In the genomic region with DNA sequence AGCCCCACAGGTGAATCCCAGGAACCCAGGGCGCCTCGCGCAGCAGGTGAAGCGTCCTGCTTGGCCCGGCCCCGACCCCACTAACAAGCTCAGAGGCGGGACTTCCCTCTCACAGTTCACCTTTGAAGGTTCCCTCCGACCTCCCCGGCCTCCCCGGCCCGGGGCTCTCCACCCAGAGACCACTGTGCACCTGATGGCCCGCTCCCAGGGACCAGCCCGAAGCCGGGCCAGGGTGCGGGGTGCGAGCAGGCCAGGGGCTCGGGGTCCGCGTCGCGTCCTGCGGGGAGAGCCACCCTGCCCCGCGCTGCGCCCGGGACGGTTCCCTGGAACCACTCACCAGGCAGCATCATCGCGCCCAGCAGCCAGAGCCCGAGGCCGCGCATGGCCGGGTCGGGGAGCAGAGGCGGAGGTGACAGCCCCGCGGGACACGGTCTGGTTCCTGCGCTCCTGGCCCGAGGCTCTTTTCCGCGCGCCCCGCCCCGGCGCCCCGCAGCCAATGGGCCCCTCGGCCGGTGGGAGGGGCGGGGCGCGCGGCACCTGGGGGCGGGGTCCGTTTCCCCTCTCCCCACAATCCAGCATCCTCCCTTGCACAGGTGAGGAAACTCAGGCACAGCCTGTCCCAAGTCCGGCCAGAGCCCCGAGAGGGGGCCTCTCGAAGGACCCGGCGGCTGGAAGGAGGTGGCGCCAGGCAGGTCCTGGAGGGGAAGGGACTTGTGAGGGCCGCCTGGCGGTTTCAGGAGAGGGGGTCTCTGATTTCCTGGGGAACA, we compare ENCODE assay signal across 8 cellular contexts. TPM values are rescaled to one million over a fixed set of nuclear protein-coding genes. Genes with fewer than 3 reads are reported as not detected.
DNase-seq lines count a peak whose midpoint lies in the region; ATAC-seq and TF ChIP-seq lines count a peak whose summit lies in the region.

A gene (minus strand): TSS at position 434 of the 767 bp plus-strand sequence. CDS start 51 bp downstream, at position 383.

- H3K4me1 ChIP-seq in mesendoderm (ENCODE audit: control insufficient read depth, low read depth, low read length) (no peaks in the 10 kb centered on the region), thoracic aorta (ENCODE audit: control insufficient read depth in 1 of 2, low read depth in 2 of 2) (peaks cover 9 to 11% of the 10 kb centered on the region in 2 donors)

- H3K9me3 Mint-ChIP-seq in T-helper 1 cell treated with Interleukin-12 subunit alpha and Interleukin-12 subunit beta and Interleukin-4 antibody, amounts not matched to agents 30 μg/mL and 1 μg/mL, for 36 hours, result no peaks in the 10 kb centered on the region

- H3K36me3 ChIP-seq in mesendoderm (ENCODE audit: control insufficient read depth, insufficient read depth, low read length) (no peaks in the 10 kb centered on the region), thoracic aorta (peaks cover 11% of the 10 kb centered on the region)

- no peak within 1 kb of the TSS for H2AK5ac ChIP-seq in mesendoderm (ENCODE audit: low read length)

- peaks cover 17% of the 10 kb centered on the region for H3K4me1 Mint-ChIP-seq in T-helper 1 cell treated with Interleukin-12 subunit alpha and Interleukin-12 subunit beta and Interleukin-4 antibody, amounts not matched to agents 30 μg/mL and 1 μg/mL, for 36 hours (ENCODE audit: low read depth)

- no peak within 1 kb of the TSS for H2BK120ac ChIP-seq in mesendoderm (ENCODE audit: low read depth, low read length)

- POLR2A ChIA-PET in HEK293T (lab: Yijun Ruan, JAX), result no interaction called here

- in situ Hi-C loops in T47D (cut with HindIII; ENCODE audit: low pct_unique_long_range_greater_than_20kb, low sequenced_read_pairs), result no loop called here

- H3K9ac ChIP-seq in mesendoderm (ENCODE audit: low read length), result no peak within 1 kb of the TSS

- H3K27me3 ChIP-seq in mesendoderm (ENCODE audit: insufficient read depth, low read length, poor library complexity) (no peaks in the 10 kb centered on the region), thoracic aorta (replicated peaks; ENCODE audit: insufficient read depth) (no peaks in the 10 kb centered on the region)

- H3K18ac ChIP-seq in mesendoderm (ENCODE audit: low read length), result no peak within 1 kb of the TSS

- ATAC-seq in GM18868 (IDR thresholded peaks at IDR 0.05; ENCODE audit: unreplicated experiment) (peak; percentile 50), HG02885 (IDR thresholded peaks at IDR 0.05; ENCODE audit: poor library complexity, unreplicated experiment) (peak; percentile 69), thoracic aorta (ENCODE audit: insufficient number of reproducible peaks, low FRiP score, low read depth) (no peak)

- CTCF ChIA-PET in HEK293T (lab: Yijun Ruan, JAX), result no interaction called here

- H3K79me2 ChIP-seq in mesendoderm (ENCODE audit: control insufficient read depth, insufficient read depth, low read length), result no peaks in the 10 kb centered on the region

- H3K4me3 ChIP-seq in mesendoderm (ENCODE audit: low read length) (no peak within 1 kb of the TSS), thoracic aorta (peak within 1 kb of the TSS; percentile 58)

- peak within 1 kb of the TSS; percentile 6 for H3K56ac ChIP-seq in mesendoderm (ENCODE audit: low read length)

- no peaks in the 10 kb centered on the region for H3K27me3 Mint-ChIP-seq in T-helper 1 cell treated with Interleukin-12 subunit alpha and Interleukin-12 subunit beta and Interleukin-4 antibody, amounts not matched to agents 30 μg/mL and 1 μg/mL, for 36 hours (ENCODE audit: low read depth)

- H3K23ac ChIP-seq in mesendoderm (ENCODE audit: low read length), result no peak within 1 kb of the TSS

- no peak for TF ChIP-seq CTCF in thoracic aorta (IDR thresholded peaks at IDR 0.05)

- H4K8ac ChIP-seq in mesendoderm (ENCODE audit: low read depth, low read length), result no peak within 1 kb of the TSS

- WGBS in mesendoderm (ENCODE audit: extremely low coverage, insufficient coverage, low lambda C conversion rate), result no CpG with 5 or more reads among the region's 63 CpGs

- no peak within 1 kb of the TSS for H2BK15ac ChIP-seq in mesendoderm (replicated peaks; ENCODE audit: low read depth)

- H3K27ac Mint-ChIP-seq in T-helper 1 cell treated with Interleukin-12 subunit alpha and Interleukin-12 subunit beta and Interleukin-4 antibody, amounts not matched to agents 30 μg/mL and 1 μg/mL, for 36 hours, result peak within 1 kb of the TSS; percentile 95

- H3K27ac ChIP-seq in mesendoderm (ENCODE audit: low read depth, low read length) (no peak within 1 kb of the TSS), thoracic aorta (no peak within 1 kb of the TSS)

- H2BK5ac ChIP-seq in mesendoderm (ENCODE audit: low read length), result no peak within 1 kb of the TSS

- no peaks in the 10 kb centered on the region for H3K9me3 ChIP-seq in thoracic aorta

- peak within 1 kb of the TSS; percentile 90 for H3K4me3 Mint-ChIP-seq in T-helper 1 cell treated with Interleukin-12 subunit alpha and Interleukin-12 subunit beta and Interleukin-4 antibody, amounts not matched to agents 30 μg/mL and 1 μg/mL, for 36 hours

- DNase-seq in T47D (ENCODE audit: low read depth in 1 of 2, low spot score in 1 of 2), result peak; percentile 9 to 44
- DNase-seq in mesendoderm, result peak; percentile 69
- no peak for DNase-seq in thoracic aorta (ENCODE audit: low spot score)
- no peak for DNase-seq in NCI-H1092 treated with DMSO at 0.1 percent for 48 hours (lab: John Stamatoyannopoulos, UW)
- no peak for DNase-seq in HEK293T (ENCODE audit: extremely low spot score)

- H3K36me3 Mint-ChIP-seq in T-helper 1 cell treated with Interleukin-12 subunit alpha and Interleukin-12 subunit beta and Interleukin-4 antibody, amounts not matched to agents 30 μg/mL and 1 μg/mL, for 36 hours (ENCODE audit: low read depth), result peaks cover 21% of the 10 kb centered on the region

- H4K5ac ChIP-seq in mesendoderm (ENCODE audit: low read length), result no peak within 1 kb of the TSS

- no peaks in the 10 kb centered on the region for H3K79me1 ChIP-seq in mesendoderm (ENCODE audit: low read length)

- H3K4ac ChIP-seq in mesendoderm (ENCODE audit: low read depth, low read length), result no peak within 1 kb of the TSS

- H3K4me2 ChIP-seq in mesendoderm (ENCODE audit: low read length), result peak within 1 kb of the TSS; percentile 25

TF ChIP-seq in HEK293T, 16 proteins besides CTCF, POLR2A, EP300 and RAD21:
- TF ChIP-seq FOXM1 (IDR thresholded peaks at IDR 0.05; ENCODE audit: borderline replicate concordance) (no peak), SP1 (IDR thresholded peaks at IDR 0.05) (no peak), NFRKB (IDR thresholded peaks at IDR 0.05) (no peak), BHLHE40 (IDR thresholded peaks at IDR 0.05; ENCODE audit: borderline replicate concordance) (no peak), HDGF (IDR thresholded peaks at IDR 0.05; ENCODE audit: borderline replicate concordance) (no peak), FOXA1 (IDR thresholded peaks at IDR 0.05) (no peak)
- TF ChIP-seq, protein P1, sequence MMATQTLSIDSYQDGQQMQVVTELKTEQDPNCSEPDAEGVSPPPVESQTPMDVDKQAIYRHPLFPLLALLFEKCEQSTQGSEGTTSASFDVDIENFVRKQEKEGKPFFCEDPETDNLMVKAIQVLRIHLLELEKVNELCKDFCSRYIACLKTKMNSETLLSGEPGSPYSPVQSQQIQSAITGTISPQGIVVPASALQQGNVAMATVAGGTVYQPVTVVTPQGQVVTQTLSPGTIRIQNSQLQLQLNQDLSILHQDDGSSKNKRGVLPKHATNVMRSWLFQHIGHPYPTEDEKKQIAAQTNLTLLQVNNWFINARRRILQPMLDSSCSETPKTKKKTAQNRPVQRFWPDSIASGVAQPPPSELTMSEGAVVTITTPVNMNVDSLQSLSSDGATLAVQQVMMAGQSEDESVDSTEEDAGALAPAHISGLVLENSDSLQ (IDR thresholded peaks at IDR 0.05), result no peak

RNA-seq across cellular contexts. Expression of the gene that starts here (rescaled TPM):
- 0.27 TPM for polyA plus RNA-seq in mesendoderm (2013, experiment 1 of 2)
- 0.28 TPM for polyA plus RNA-seq in mesendoderm (2013, experiment 2 of 2)
- 10 to 100 TPM in 1 of 2 donors, 1 to 10 TPM in 1; 7.2 to 14.0 TPM for total RNA-seq in thoracic aorta

Comparison
In these comparisons a context has a peak if more than half of its experiments do, and no peak if none do; other contexts are left out.
1. DNase-seq: peak in T47D (2 of 2) and mesendoderm (single experiment); none in thoracic aorta (single experiment), NCI-H1092 treated with DMSO at 0.1 percent for 48 hours (single experiment) and HEK293T (single experiment).